In the genomic region with DNA sequence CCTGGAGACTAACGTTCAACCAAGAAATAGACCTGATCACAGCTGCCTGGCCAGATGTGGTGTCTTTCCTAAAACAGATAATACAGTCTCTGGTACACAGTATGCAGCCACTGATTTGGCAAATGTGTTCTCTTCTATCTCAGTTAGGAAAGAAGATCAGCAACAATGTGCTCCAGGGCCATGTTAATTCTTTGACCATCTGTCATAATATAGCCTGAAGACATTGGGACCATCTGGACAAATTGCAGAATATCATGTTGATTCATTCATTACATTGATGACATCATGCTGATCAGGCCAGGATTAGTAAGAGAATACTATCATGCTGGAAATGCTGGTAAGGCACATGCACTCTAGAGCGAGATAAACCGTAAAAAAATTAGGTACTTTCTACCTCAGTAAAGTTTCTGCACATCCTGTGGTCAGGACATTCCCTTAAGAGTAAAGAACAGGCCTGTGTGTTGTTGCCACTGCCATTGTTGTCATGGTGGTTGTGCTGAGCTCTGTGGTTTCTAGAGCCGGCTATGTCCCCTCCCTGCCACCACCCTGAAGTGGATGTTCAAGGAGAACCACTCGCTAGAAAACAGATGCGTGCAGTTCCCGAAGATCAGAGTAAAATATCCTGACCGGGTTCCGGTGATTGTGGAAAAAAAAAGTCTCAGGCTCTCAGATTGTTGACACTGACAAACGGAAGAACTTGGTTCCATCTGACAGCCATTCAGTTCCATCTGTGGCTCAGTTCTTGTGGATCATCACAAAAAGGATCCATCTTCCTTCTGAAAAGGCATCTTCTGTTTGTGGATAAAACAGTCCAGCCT, we compare ENCODE assay signal across 9 cellular contexts. TPM values are rescaled to one million over a fixed set of nuclear protein-coding genes. Genes with fewer than 3 reads are reported as not detected.
DNase-seq lines count a peak whose midpoint lies in the region; ATAC-seq, FAIRE-seq and TF ChIP-seq lines count a peak whose summit lies in the region.
"Had no signal": no experiment of that assay in that cellular context is flagged by ENCODE, and none has a peak within 500 bp of the region (broad histone marks: within the 10 kb centered on the region; RNA-seq: fewer than 3 reads in every experiment).

No MANE protein-coding gene starts in this region.

- no peak for TF ChIP-seq EP300 in esophagus muscularis mucosa (IDR thresholded peaks at IDR 0.05)

- TF ChIP-seq POLR2A in testis (IDR thresholded peaks at IDR 0.05), result no peak
- TF ChIP-seq POLR2A in esophagus muscularis mucosa (IDR thresholded peaks at IDR 0.05; ENCODE audit: low read depth), result no peak

- no peak overlapping the region for H3K4me3 ChIP-seq in fibroblast of the aortic adventitia (ENCODE audit: low read depth, low read length)
- H3K4me3 ChIP-seq in pancreas, result no peak overlapping the region
- no peak overlapping the region for H3K4me3 ChIP-seq in testis
- no peak overlapping the region for H3K4me3 ChIP-seq in esophagus muscularis mucosa
- H3K4me3 ChIP-seq: heart left ventricle had no signal

- ATAC-seq in GM21737 (IDR thresholded peaks at IDR 0.05; ENCODE audit: unreplicated experiment), result peak; percentile 68
- ATAC-seq in pancreas, result no peak
- no peak for ATAC-seq in left ventricle myocardium superior

- no peak for FAIRE-seq in pancreas (lab: Jason Lieb, UNC)

- DNase-seq in GM13977 (ENCODE audit: low spot score) (peak; percentile 63), NCI-H1694 treated with DMSO at 0.1 percent for 48 hours (lab: John Stamatoyannopoulos, UW) (peak; percentile 74), fibroblast of the aortic adventitia (ENCODE audit: low read depth) (peak; percentile 57), pancreas (no peak), testis (no peak), esophagus muscularis mucosa (ENCODE audit: extremely low spot score) (no peak), left ventricle myocardium superior (no peak)
- DNase-seq: heart left ventricle had no signal

- no peak for TF ChIP-seq CTCF in GM13977 (IDR thresholded peaks at IDR 0.05; ENCODE audit: extremely low read depth, insufficient read depth, missing control alignments)
- no peak for TF ChIP-seq CTCF in fibroblast of the aortic adventitia (IDR thresholded peaks at IDR 0.05; ENCODE audit: insufficient read depth, low read length)
- no peak for TF ChIP-seq CTCF in pancreas (IDR thresholded peaks at IDR 0.05)
- no peak for TF ChIP-seq CTCF in testis (IDR thresholded peaks at IDR 0.05)
- no peak for TF ChIP-seq CTCF in esophagus muscularis mucosa (IDR thresholded peaks at IDR 0.05)

- H3K27me3 ChIP-seq in pancreas (no peaks in the 10 kb centered on the region), testis (no peaks in the 10 kb centered on the region), esophagus muscularis mucosa (no peaks in the 10 kb centered on the region)
- H3K27me3 ChIP-seq: heart left ventricle had no signal

- H3K36me3 ChIP-seq in pancreas, result no peaks in the 10 kb centered on the region
- H3K36me3 ChIP-seq in testis (ENCODE audit: low read depth, missing control alignments), result no peaks in the 10 kb centered on the region
- H3K36me3 ChIP-seq in esophagus muscularis mucosa, result no peaks in the 10 kb centered on the region

- 89 to 95% methylated on average over 10 of the region's 10 CpGs for whole genome bisulfite sequencing in pancreas, 2 donors
- 86 to 92% methylated on average over 10 of the region's 10 CpGs for WGBS in testis, 2 donors
- 94% methylated on average over 10 of the region's 10 CpGs for WGBS in esophagus muscularis mucosa

- in situ Hi-C loops in GM13977 (cut with MboI; ENCODE audit: low pct_unique_long_range_greater_than_20kb, low sequenced_read_pairs, unreplicated experiment), result no loop called here

- H3K4me1 ChIP-seq in pancreas, result peaks cover 0 to under 1% (median under 1%) of the 10 kb centered on the region in 3 donors
- no peaks in the 10 kb centered on the region for H3K4me1 ChIP-seq in testis
- H3K4me1 ChIP-seq in esophagus muscularis mucosa, result peaks cover 0 to 6% (median under 1%) of the 10 kb centered on the region in 4 donors
- H3K4me1 ChIP-seq: heart left ventricle had no signal

- H3K9me3 ChIP-seq in pancreas (no peaks in the 10 kb centered on the region), testis (no peaks in the 10 kb centered on the region), esophagus muscularis mucosa (no peaks in the 10 kb centered on the region)
- H3K9me3 ChIP-seq: heart left ventricle had no signal

- intact Hi-C loops in pancreas (cut with DNase I), result no loop called here
- intact Hi-C loops in testis (cut with DNase I; ENCODE audit: low total_unique reads), result no loop called here
- intact Hi-C loops in esophagus muscularis mucosa (cut with DNase I), result loop anchor here (10.0 kb wide), 1 partner anchor 285 kb away; a partner anchor contains a TSS
- intact Hi-C loops in left ventricle myocardium superior (cut with micrococcal nuclease), result no loop called here

- H3K27ac ChIP-seq in pancreas (no peak overlapping the region), testis (no peak overlapping the region), esophagus muscularis mucosa (replicated peaks in 1 of 4) (no peak overlapping the region)
- H3K27ac ChIP-seq: heart left ventricle had no signal

RNA-seq across cellular contexts. Expression of a gene that starts 6.4 kb away (rescaled TPM):
- total RNA-seq in fibroblast of the aortic adventitia (ENCODE audit: low replicate concordance) (16.4 and 17.7 TPM in 2 replicates), pancreas (10 to 100 TPM in 1 of 6 donors, 1 to 10 TPM in 5; 6.3 to 11.2 (median 7.2) TPM), testis (10 to 100 TPM; 26.6 to 31.6 TPM), esophagus muscularis mucosa (10 to 100 TPM; 33.2 to 64.2 (median 43.2) TPM), left ventricle myocardium superior (11.7 TPM)
- polyA plus RNA-seq in pancreas (1 to 10 TPM; 3.4 to 3.8 TPM), testis (ENCODE audit: insufficient read depth, low read depth, low replicate concordance) (13.6 TPM)

Comparison
In these comparisons a context has a peak if more than half of its experiments do, and no peak if none do; other contexts are left out.
1. DNase-seq: peak in GM13977 (single experiment), NCI-H1694 treated with DMSO at 0.1 percent for 48 hours (single experiment) and fibroblast of the aortic adventitia (single experiment); none in pancreas (0 of 6), testis (single experiment), esophagus muscularis mucosa (single experiment) and left ventricle myocardium superior (single experiment).